In genomic region chr21:45591619-45592207, GRCh38 we compare ENCODE assay signal across 17 cellular contexts. TPM values are rescaled to one million over a fixed set of nuclear protein-coding genes. Genes with fewer than 3 reads are reported as not detected.
DNase-seq lines count a peak whose midpoint lies in the region; ATAC-seq and TF ChIP-seq lines count a peak whose summit lies in the region.
"Had no signal": no experiment of that assay in that cellular context is flagged by ENCODE, and none has a peak within 500 bp of the region (broad histone marks: within the 10 kb centered on the region; RNA-seq: fewer than 3 reads in every experiment).

No MANE protein-coding gene starts in this region.

- H3K4me3 ChIP-seq in SK-N-SH (ENCODE audit: low read depth in 2 of 2, low read length in 1 of 2), result no peak overlapping the region
- H3K4me3 ChIP-seq in KMS-11 (IDR thresholded peaks at IDR 0.05; ENCODE audit: insufficient read depth, low read depth, low read length), result no peak overlapping the region
- no peak overlapping the region for H3K4me3 ChIP-seq in coronary artery
- H3K4me3 ChIP-seq in thymus (ENCODE audit: low read length), result no peak overlapping the region

- no peaks in the 10 kb centered on the region for H3K9me2 ChIP-seq in SK-N-SH

- no peak overlapping the region for H3K27ac ChIP-seq in SK-N-SH (ENCODE audit: low read depth in 2 of 2, low read length in 1 of 2)
- no peak overlapping the region for H3K27ac ChIP-seq in KMS-11
- no peak overlapping the region for H3K27ac ChIP-seq in coronary artery
- H3K27ac ChIP-seq in thymus (ENCODE audit: low read depth), result peak overlapping the region; percentile 10
- H3K27ac ChIP-seq: 22Rv1, SJSA1 had no signal

- no peaks in the 10 kb centered on the region for H3K36me3 ChIP-seq in SK-N-SH (replicated peaks in 1 of 2; ENCODE audit: control insufficient read depth in 1 of 2, insufficient read depth in 2 of 2, low read length in 1 of 2)
- H3K36me3 ChIP-seq in KMS-11 (ENCODE audit: insufficient read depth), result no peaks in the 10 kb centered on the region
- H3K36me3 ChIP-seq in thymus (ENCODE audit: control insufficient read depth, insufficient read depth), result no peaks in the 10 kb centered on the region
- H3K36me3 ChIP-seq: pancreas, SJSA1, tibial nerve had no signal

- H3K79me2 ChIP-seq in SK-N-SH (ENCODE audit: insufficient read depth) (no peaks in the 10 kb centered on the region), KMS-11 (ENCODE audit: insufficient read depth, low read depth) (no peaks in the 10 kb centered on the region)

- CTCF ChIA-PET in SK-N-SH (lab: Yijun Ruan, JAX), result interaction anchor here (0.8 to 2.5 kb wide), 3 partner anchors 34 to 228 kb away, joined by 4 to 26 read pairs (median 4); no protein-coding TSS in a partner anchor

- H3K9me3 ChIP-seq in SK-N-SH, result peaks cover 2% of the 10 kb centered on the region
- H3K9me3 ChIP-seq in thymus (ENCODE audit: control insufficient read depth), result peaks cover 1% of the 10 kb centered on the region
- H3K9me3 ChIP-seq: pancreas had no signal

- no peak overlapping the region for H2AFZ ChIP-seq in SK-N-SH (ENCODE audit: low read depth)
- 0 out of 2 replicates have a peak overlapping the region, but pooled peaks have one; percentile 15 for H2AFZ ChIP-seq in KMS-11 (ENCODE audit: low read depth)

- WGBS in SK-N-SH (ENCODE audit: low lambda C conversion rate), result 92% methylated on average over 9 of the region's 9 CpGs
- 90% methylated on average over 9 of the region's 9 CpGs for WGBS in thymus

- ATAC-seq in SK-N-SH treated with all-trans-retinoic acid at 6 μM for 48 hours (no peak), GM18502 (IDR thresholded peaks at IDR 0.05; ENCODE audit: poor library complexity, unreplicated experiment) (no peak)
- ATAC-seq: Panc1 had no signal

- no peak for TF ChIP-seq CTCF in SK-N-SH (IDR thresholded peaks at IDR 0.05)
- no peak for TF ChIP-seq CTCF in KMS-11 (conservative IDR thresholded peaks at IDR 0.05; ENCODE audit: low read depth, low read length)
- no peak for TF ChIP-seq CTCF in coronary artery (IDR thresholded peaks at IDR 0.05)

- H3F3A ChIP-seq in SK-N-SH (replicated peaks; ENCODE audit: insufficient read depth), result no peaks in the 10 kb centered on the region

- H3K27me3 ChIP-seq in SK-N-SH (ENCODE audit: insufficient read depth), result no peaks in the 10 kb centered on the region
- H3K27me3 ChIP-seq in KMS-11 (ENCODE audit: insufficient read depth, low read depth), result peaks cover 31% of the 10 kb centered on the region
- peaks cover 2% of the 10 kb centered on the region for H3K27me3 ChIP-seq in thymus (ENCODE audit: control insufficient read depth, insufficient read depth)
- H3K27me3 ChIP-seq: pancreas, SJSA1 had no signal

- TF ChIP-seq RAD21 in SK-N-SH (IDR thresholded peaks at IDR 0.05; ENCODE audit: low read length), result no peak

- no peak for DNase-seq in SK-N-SH
- DNase-seq in coronary artery (ENCODE audit: low spot score), result peak; percentile 38
- no peak for DNase-seq in amygdala (lab: John Stamatoyannopoulos, UW)
- DNase-seq in NCI-H2107 (lab: John Stamatoyannopoulos, UW), result no peak
- DNase-seq: endodermal cell, NCI-H1092, NCI-H226, NCI-H774 had no signal

- H4K20me1 ChIP-seq in SK-N-SH (ENCODE audit: insufficient read depth) (no peaks in the 10 kb centered on the region), KMS-11 (ENCODE audit: insufficient read depth) (no peaks in the 10 kb centered on the region)

- no peak for TF ChIP-seq EP300 in SK-N-SH (IDR thresholded peaks at IDR 0.05; ENCODE audit: borderline replicate concordance in 1 of 2, low read depth in 1 of 2, low read length in 1 of 2)

- H3K9ac ChIP-seq in SK-N-SH (no peak overlapping the region), KMS-11 (no peak overlapping the region)

- H3K4me1 ChIP-seq in SK-N-SH (ENCODE audit: control insufficient read depth in 1 of 2, insufficient read depth in 2 of 2, low read depth in 1 of 2, low read length in 1 of 2) (peaks cover 0 to 14% of the 10 kb centered on the region in 2 experiments; a peak in 1 of 4 replicates), KMS-11 (ENCODE audit: low read depth, poor library complexity, severe bottlenecking) (peaks cover 19% of the 10 kb centered on the region), thymus (ENCODE audit: control insufficient read depth, insufficient read depth, low read length) (peaks cover 25% of the 10 kb centered on the region)

- H3K4me2 ChIP-seq in SK-N-SH, result peak overlapping the region; percentile 37; the same call in 1 of the 2 replicates
- H3K4me2 ChIP-seq in KMS-11, result peak overlapping the region; percentile 68

- POLR2A ChIA-PET in SK-N-SH (lab: Yijun Ruan, JAX), result interaction anchor here (1.2 kb wide), 1 partner anchor 36 kb away, joined by 5 read pairs; no protein-coding TSS in a partner anchor

TF ChIP-seq in SK-N-SH, 30 proteins besides CTCF, POLR2A, EP300 and RAD21 (continues in another document):
- TF ChIP-seq FOSL2 (IDR thresholded peaks at IDR 0.05; ENCODE audit: borderline replicate concordance, low read depth) (no peak), YY1 (IDR thresholded peaks at IDR 0.05; ENCODE audit: low read depth) (no peak), JUND (IDR thresholded peaks at IDR 0.05) (no peak), SMC3 (IDR thresholded peaks at IDR 0.05; ENCODE audit: low read depth, low read length) (no peak), PBX3 (IDR thresholded peaks at IDR 0.05) (no peak), NFIC (IDR thresholded peaks at IDR 0.05; ENCODE audit: borderline replicate concordance) (no peak)

TF ChIP-seq in SK-N-SH treated with all-trans-retinoic acid at 6 μM for 48 hours, 23 proteins besides CTCF, POLR2A, EP300 and RAD21:
- TF ChIP-seq, protein P1, sequence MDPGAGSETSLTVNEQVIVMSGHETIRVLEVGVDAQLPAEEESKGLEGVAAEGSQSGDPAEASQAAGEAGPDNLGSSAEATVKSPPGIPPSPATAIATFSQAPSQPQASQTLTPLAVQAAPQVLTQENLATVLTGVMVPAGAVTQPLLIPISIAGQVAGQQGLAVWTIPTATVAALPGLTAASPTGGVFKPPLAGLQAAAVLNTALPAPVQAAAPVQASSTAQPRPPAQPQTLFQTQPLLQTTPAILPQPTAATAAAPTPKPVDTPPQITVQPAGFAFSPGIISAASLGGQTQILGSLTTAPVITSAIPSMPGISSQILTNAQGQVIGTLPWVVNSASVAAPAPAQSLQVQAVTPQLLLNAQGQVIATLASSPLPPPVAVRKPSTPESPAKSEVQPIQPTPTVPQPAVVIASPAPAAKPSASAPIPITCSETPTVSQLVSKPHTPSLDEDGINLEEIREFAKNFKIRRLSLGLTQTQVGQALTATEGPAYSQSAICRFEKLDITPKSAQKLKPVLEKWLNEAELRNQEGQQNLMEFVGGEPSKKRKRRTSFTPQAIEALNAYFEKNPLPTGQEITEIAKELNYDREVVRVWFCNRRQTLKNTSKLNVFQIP (CRISPR knock-in tag; IDR thresholded peaks at IDR 0.05; ENCODE audit: borderline replicate concordance, low read depth), result no peak
- TF ChIP-seq TSHZ2 (CRISPR knock-in tag; IDR thresholded peaks at IDR 0.05) (no peak), RARB (CRISPR knock-in tag; IDR thresholded peaks at IDR 0.05) (no peak), ZFP30 (CRISPR knock-in tag; IDR thresholded peaks at IDR 0.05) (no peak), ARNTL (CRISPR knock-in tag; IDR thresholded peaks at IDR 0.05; ENCODE audit: borderline replicate concordance, low read depth) (no peak), OSR1 (CRISPR knock-in tag; IDR thresholded peaks at IDR 0.05) (no peak), BACH2 (CRISPR knock-in tag; IDR thresholded peaks at IDR 0.05; ENCODE audit: borderline replicate concordance) (no peak)

RNA-seq across cellular contexts. Expression of gene SLC19A1, which starts 49.5 kb away (rescaled TPM):
- polyA plus RNA-seq in SK-N-SH (2012; rRNA removed) (13.0 and 15.0 TPM in 2 replicates), thymus (8.9 TPM)
- 4.5 and 8.6 TPM in 2 replicates for polyA plus RNA-seq in SK-N-SH (2012; cell fraction: cytosol; rRNA removed)
- 21.6 and 27.3 TPM in 2 replicates for polyA plus RNA-seq in SK-N-SH (2012; cell fraction: nucleus; rRNA removed)

RNA-seq across cellular contexts. Expression of gene PCBP3, which starts 51.8 kb away (rescaled TPM):
- polyA plus RNA-seq in SK-N-SH (2012; rRNA removed), result 4.2 and 9.5 TPM in 2 replicates
- 5.8 and 7.4 TPM in 2 replicates for polyA plus RNA-seq in SK-N-SH (2012; cell fraction: cytosol; rRNA removed)
- 16.9 and 21.5 TPM in 2 replicates for polyA plus RNA-seq in SK-N-SH (2012; cell fraction: nucleus; rRNA removed)
- polyA plus RNA-seq in thymus, result 44.9 TPM
